1 cellular context compared by ENCODE assay signal in genomic region chr22:46649176-46650077, GRCh38.
TF ChIP-seq lines count a peak whose summit lies in the region.

No MANE protein-coding gene starts in this region.

TF ChIP-seq in K562, 482 proteins besides CTCF, POLR2A, EP300 and RAD21 (continued from another document and continues in another):
- TF ChIP-seq AFF1 (IDR thresholded peaks at IDR 0.05; ENCODE audit: low read depth in 1 of 2, partially characterized antibody in 2 of 2) = no peak
- no peak for TF ChIP-seq SMARCC2 (IDR thresholded peaks at IDR 0.05; ENCODE audit: low read depth)
- TF ChIP-seq CREB3 (tag; conservative IDR thresholded peaks at IDR 0.05; ENCODE audit: low read depth) = no peak
- TF ChIP-seq SAFB2 (IDR thresholded peaks at IDR 0.05; ENCODE audit: borderline replicate concordance, low read depth, low read length, severe bottlenecking) = no peak
- TF ChIP-seq HMGXB4 (CRISPR knock-in tag; IDR thresholded peaks at IDR 0.05) = no peak
- peak; percentile 25; the same call in 1 of the 2 replicates for TF ChIP-seq GABPB1 (CRISPR knock-in tag; IDR thresholded peaks at IDR 0.05)
- peak; percentile 89 for TF ChIP-seq L3MBTL2 (IDR thresholded peaks at IDR 0.05)
- no peak for TF ChIP-seq REST (CRISPR knock-in tag; IDR thresholded peaks at IDR 0.05; ENCODE audit: low read depth)
- TF ChIP-seq SIRT6 (IDR thresholded peaks at IDR 0.05; ENCODE audit: low read depth, low read length) = no peak
- no peak for TF ChIP-seq PTTG1 (tag; IDR thresholded peaks at IDR 0.05; ENCODE audit: low read depth)
- no peak for TF ChIP-seq FOXJ3 (CRISPR knock-in tag; IDR thresholded peaks at IDR 0.05)
- no peak for TF ChIP-seq SMAD1 (IDR thresholded peaks at IDR 0.05; ENCODE audit: low read depth, low read length, partially characterized antibody)
- no peak for TF ChIP-seq ELK3 (CRISPR knock-in tag; IDR thresholded peaks at IDR 0.05)
- no peak for TF ChIP-seq TARDBP (IDR thresholded peaks at IDR 0.05)
- no peak for TF ChIP-seq KLF16 (IDR thresholded peaks at IDR 0.05)
- no peak for TF ChIP-seq TCFL5 (CRISPR knock-in tag; conservative IDR thresholded peaks at IDR 0.05)
- no peak for TF ChIP-seq TRIM25 (IDR thresholded peaks at IDR 0.05; ENCODE audit: borderline replicate concordance)
- no peak for TF ChIP-seq CBX3 (IDR thresholded peaks at IDR 0.05; ENCODE audit: borderline replicate concordance in 1 of 2, low read length in 2 of 2)
- TF ChIP-seq U2AF2 (optimal IDR thresholded peaks at IDR 0.05; ENCODE audit: low read depth, low read length) = no peak
- no peak for TF ChIP-seq ZNF57 (CRISPR knock-in tag; IDR thresholded peaks at IDR 0.05)
- TF ChIP-seq FOXK2 (conservative IDR thresholded peaks at IDR 0.05 in 1 of 2, IDR thresholded peaks at IDR 0.05 in 1 of 2; ENCODE audit: low read depth in 2 of 2) = peak; percentile 34 to 44; a peak in 2 of 4 replicates
- TF ChIP-seq HDAC3 (IDR thresholded peaks at IDR 0.05; ENCODE audit: borderline replicate concordance, partially characterized antibody) = no peak
- TF ChIP-seq RBM15 (IDR thresholded peaks at IDR 0.05; ENCODE audit: insufficient read depth, low read length) = no peak
- TF ChIP-seq ILF3 (IDR thresholded peaks at IDR 0.05; ENCODE audit: borderline replicate concordance) = no peak
- TF ChIP-seq E2F8 (IDR thresholded peaks at IDR 0.05; ENCODE audit: low read depth, partially characterized antibody) = no peak
- no peak for TF ChIP-seq MCM3 (IDR thresholded peaks at IDR 0.05)
- peak; percentile 54; the same call in 1 of the 2 replicates for TF ChIP-seq MYC (IDR thresholded peaks at IDR 0.05; ENCODE audit: low read depth, low read length)
- no peak for TF ChIP-seq MYC (CRISPR knock-in tag; IDR thresholded peaks at IDR 0.05; ENCODE audit: borderline replicate concordance, low read depth)
- peak in 1 of 2 experiments; percentile 80 for TF ChIP-seq E2F6 (IDR thresholded peaks at IDR 0.05; ENCODE audit: borderline replicate concordance in 1 of 2, extremely low read depth in 1 of 2, insufficient read depth in 1 of 2, insufficient read length in 1 of 2, low read depth in 1 of 2, low read length in 1 of 2, poor library complexity in 1 of 2, severe bottlenecking in 1 of 2)
- TF ChIP-seq BDP1 (IDR thresholded peaks at IDR 0.05; ENCODE audit: insufficient read depth, insufficient read length) = no peak
- no peak for TF ChIP-seq AFF4 (CRISPR knock-in tag; IDR thresholded peaks at IDR 0.05)
- TF ChIP-seq POLR2H (tag; IDR thresholded peaks at IDR 0.05; ENCODE audit: low read depth) = no peak
- TF ChIP-seq HNRNPL (IDR thresholded peaks at IDR 0.05; ENCODE audit: low read depth, low read length) = no peak
- TF ChIP-seq TAF7 (tag; IDR thresholded peaks at IDR 0.05) = no peak
- no peak for TF ChIP-seq PTBP1 (IDR thresholded peaks at IDR 0.05; ENCODE audit: low read depth, low read length)
- no peak for TF ChIP-seq NFE2L1 (tag; IDR thresholded peaks at IDR 0.05; ENCODE audit: borderline replicate concordance, low read depth)
- no peak for TF ChIP-seq EZH2 (IDR thresholded peaks at IDR 0.05; ENCODE audit: borderline replicate concordance, low read depth, low read length)
